8 cellular contexts compared by ENCODE assay signal in genomic region chr17:39401412-39402278, GRCh38. TPM values are rescaled to one million over a fixed set of nuclear protein-coding genes. Genes with fewer than 3 reads are reported as not detected.
A peak's percentile ranks its signal among the peaks of the same experiment; 100 is the strongest.
DNase-seq lines count a peak whose midpoint lies in the region; TF ChIP-seq lines count a peak whose summit lies in the region.

FBXL20 (minus strand) TSS chr17:39401626; CDS start chr17:39401402, 224 bp downstream.

- H3K4me3 Mint-ChIP-seq in nephron: peak within 1 kb of the TSS; percentile 98 to 100 (median 99)

- peaks cover 10% of the 10 kb centered on the region for H3K36me3 Mint-ChIP-seq in nephron (ENCODE audit: low read depth)

- H3K27ac Mint-ChIP-seq in nephron: peak within 1 kb of the TSS; percentile 74 to 96 (median 96)

- peak within 1 kb of the TSS; percentile 75 for H3K4me3 ChIP-seq in fibroblast of the aortic adventitia (ENCODE audit: low read depth, low read length)

- no peaks in the 10 kb centered on the region for H3K9me3 Mint-ChIP-seq in nephron

- TF ChIP-seq CTCF in fibroblast of the aortic adventitia (IDR thresholded peaks at IDR 0.05; ENCODE audit: insufficient read depth, low read length): no peak
- no peak for TF ChIP-seq CTCF in nephron (IDR thresholded peaks at IDR 0.05; ENCODE audit: unreplicated experiment in 3 of 3)

- no peaks in the 10 kb centered on the region for H3K27me3 Mint-ChIP-seq in nephron (ENCODE audit: low read depth)

- DNase-seq in Daoy (ENCODE audit: low read depth) (peak; percentile 85), H4 (ENCODE audit: low spot score) (peak; percentile 80), M059J (ENCODE audit: low read depth) (peak; percentile 87), SHP77 treated with DMSO at 0.1 percent for 48 hours (lab: John Stamatoyannopoulos, UW) (peak; percentile 42), fibroblast of the aortic adventitia (ENCODE audit: low read depth) (peak; percentile 86)
- peak; percentile 88 for DNase-seq in activated effector memory CD4-positive, alpha-beta T cell treated with Interleukin-2 at 50 U/mL for 16 hours
- peak; percentile 93 for DNase-seq in stimulated activated naive CD4-positive, alpha-beta T cell treated with Interleukin-2 at 50 U/mL for 16 hours (lab: John Stamatoyannopoulos, UW)

- H3K4me1 Mint-ChIP-seq in nephron: peaks cover 10% of the 10 kb centered on the region

RNA-seq across cellular contexts. Expression of gene FBXL20, which starts in this region (rescaled TPM):
- total RNA-seq in Daoy (2014; rRNA removed; shearing (Covaris generic)): 2.1 and 8.2 TPM in 2 replicates
- 8.2 and 9.9 TPM in 2 replicates for total RNA-seq in H4 (2014; rRNA removed; shearing (Covaris generic))
- total RNA-seq in M059J (2014; rRNA removed; shearing (Covaris generic)): 6.5 and 9.9 TPM in 2 replicates
- 7.4 and 19.4 TPM in 2 replicates for total RNA-seq in fibroblast of the aortic adventitia (ENCODE audit: low replicate concordance)

Comparison
In these comparisons a context has a peak if more than half of its experiments do, and no peak if none do; other contexts are left out.
1. Peak in every context shown above with its lines: DNase-seq and H3K4me3 ChIP-seq.
2. DNase-seq: peak in every context shown above with its lines; median percentile 93 in stimulated activated naive CD4-positive, alpha-beta T cell treated with Interleukin-2 at 50 U/mL for 16 hours; 88 in activated effector memory CD4-positive, alpha-beta T cell treated with Interleukin-2 at 50 U/mL for 16 hours; 87 in M059J; 86 in fibroblast of the aortic adventitia; 85 in Daoy; 80 in H4; 42 in SHP77 treated with DMSO at 0.1 percent for 48 hours.